In the genomic region with DNA sequence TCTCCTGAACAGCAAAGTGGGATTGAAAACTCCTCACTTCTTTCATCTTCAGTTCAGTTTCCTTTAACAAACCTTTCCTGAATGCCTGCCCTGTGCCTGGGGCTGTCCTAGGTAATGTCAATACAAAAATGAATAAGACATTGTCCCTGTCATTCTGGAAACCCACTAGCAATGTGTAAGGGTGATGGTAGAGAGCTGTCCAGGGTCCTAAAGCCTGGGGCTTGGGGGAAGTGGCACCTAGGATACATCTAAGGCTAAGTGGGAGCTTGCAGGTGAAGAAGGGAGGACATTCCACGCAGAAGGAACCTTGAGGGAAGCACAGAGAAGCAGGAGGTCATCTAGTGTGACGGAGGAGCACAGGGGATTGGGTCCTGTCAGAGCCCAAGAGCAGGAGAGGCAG, we compare ENCODE assay signal across 20 cellular contexts.
DNase-seq lines count a peak whose midpoint lies in the region; ATAC-seq, FAIRE-seq and TF ChIP-seq lines count a peak whose summit lies in the region.
"Had no signal": no experiment of that assay in that cellular context is flagged by ENCODE, and none has a peak within 500 bp of the region (broad histone marks: within the 10 kb centered on the region; RNA-seq: fewer than 3 reads in every experiment).

No MANE protein-coding gene starts in this region.

- 5% methylated on average over 2 of the region's 2 CpGs for WGBS in HepG2 (ENCODE audit: low lambda C conversion rate)
- 22% methylated on average over 2 of the region's 2 CpGs for WGBS in right lobe of liver (ENCODE audit: insufficient coverage, low coverage, low lambda C conversion rate, missing lambda C conversion rate)

- no peak overlapping the region for H2AFZ ChIP-seq in HepG2 (ENCODE audit: low read length)

- in situ Hi-C loops in HepG2 (cut with HindIII; ENCODE audit: extremely low pct_ligation_motif_present, low pct_unique_long_range_greater_than_20kb) = no loop called here

- TF ChIP-seq EP300 in HepG2 (IDR thresholded peaks at IDR 0.05; ENCODE audit: low read depth in 2 of 2, low read length in 2 of 2) (no peak), HepG2 (CRISPR knock-in tag; IDR thresholded peaks at IDR 0.05; ENCODE audit: borderline replicate concordance) (no peak)

- no peak overlapping the region for H3K4me2 ChIP-seq in HepG2 (ENCODE audit: low read depth, low read length)

- no peak for TF ChIP-seq RAD21 in HepG2 (CRISPR knock-in tag; IDR thresholded peaks at IDR 0.05)

- H4K20me1 ChIP-seq in HepG2 (ENCODE audit: insufficient read depth, low read length) = no peaks in the 10 kb centered on the region

- TF ChIP-seq CTCF in HepG2 (CRISPR knock-in tag; IDR thresholded peaks at IDR 0.05) (no peak), right lobe of liver (IDR thresholded peaks at IDR 0.05) (no peak)

- TF ChIP-seq POLR2A in HepG2 (IDR thresholded peaks at IDR 0.05; ENCODE audit: insufficient read depth in 1 of 2, low read depth in 2 of 2, low read length in 2 of 2) (no peak), right lobe of liver (IDR thresholded peaks at IDR 0.05) (no peak)

- POLR2A ChIA-PET in HepG2 (lab: Yijun Ruan, JAX) = no interaction called here

- H3K27ac ChIP-seq in HepG2 (ENCODE audit: extremely low read length, insufficient read depth, low read length) (no peak overlapping the region), right lobe of liver (no peak overlapping the region), SJCRH30 (no peak overlapping the region)

- BruUV-seq in HepG2 (replicated peaks; lab: Mats Ljungman, UMichigan) = no TSS peak

- FAIRE-seq in HepG2 (lab: Jason Lieb, UNC) = no peak
- FAIRE-seq: A204.1, colon, GM12891, keratinocyte had no signal

- H3K36me3 ChIP-seq in HepG2 (replicated peaks in 1 of 2; ENCODE audit: control insufficient read depth in 1 of 2, insufficient read depth in 2 of 2, low read length in 2 of 2) (no peaks in the 10 kb centered on the region), right lobe of liver (no peaks in the 10 kb centered on the region), SJCRH30 (no peaks in the 10 kb centered on the region)

- H3K9ac ChIP-seq in HepG2 (ENCODE audit: insufficient read depth, low read depth, low read length) = no peak overlapping the region

- no peak for ATAC-seq in HepG2
- ATAC-seq in right lobe of liver = no peak
- no peak for ATAC-seq in GM18520 (IDR thresholded peaks at IDR 0.05; ENCODE audit: unreplicated experiment)
- ATAC-seq: naive thymus-derived CD8-positive, alpha-beta T cell; Panc1 had no signal

- H3K9me3 ChIP-seq in HepG2 (ENCODE audit: low read length) (no peaks in the 10 kb centered on the region), right lobe of liver (no peaks in the 10 kb centered on the region), SJCRH30 (replicated peaks) (no peaks in the 10 kb centered on the region)

- no peaks in the 10 kb centered on the region for H3K4me1 ChIP-seq in HepG2 (ENCODE audit: insufficient read depth, low read length)
- H3K4me1 ChIP-seq in right lobe of liver = no peaks in the 10 kb centered on the region
- no peaks in the 10 kb centered on the region for H3K4me1 ChIP-seq in SJCRH30

- CTCF ChIA-PET in HepG2 (lab: Yijun Ruan, JAX; ENCODE audit: low intra/inter-chr PET ratio, low total read pairs) = no interaction called here

- H3K27me3 ChIP-seq in HepG2 (ENCODE audit: control insufficient read depth in 1 of 2, insufficient read depth in 2 of 2, low read length in 2 of 2) (0 out of 5 replicates have a peak, but pooled peaks cover 0 to 1% of the 10 kb centered on the region in 2 experiments), right lobe of liver (no peaks in the 10 kb centered on the region), SJCRH30 (no peaks in the 10 kb centered on the region)

- H3K4me3 ChIP-seq in HepG2 (replicated peaks in 1 of 3; ENCODE audit: insufficient read depth in 1 of 3, low read depth in 2 of 3, low read length in 3 of 3) (no peak overlapping the region), right lobe of liver (no peak overlapping the region), SJCRH30 (no peak overlapping the region)

- DNase-seq in HepG2 (ENCODE audit: low spot score) (peak; percentile 3), right lobe of liver (no peak), SJCRH30 (peak; percentile 16 to 56), iPS-NIHi7 (ENCODE audit: extremely low spot score) (peak; percentile 57), pons (ENCODE audit: low spot score) (no peak), germinal center (ENCODE audit: low spot score) (no peak)
- DNase-seq in activated CD4-positive, alpha-beta T cell treated with anti-CD3 and anti-CD28 coated beads, Interleukin-2, amount 50 U/mL, for 1 hour = no peak
- DNase-seq: C1 segment of cervical spinal cord; GF-D8; Kasumi-1; naive thymus-derived CD8-positive, alpha-beta T cell; NCI-H1436 treated with DMSO at 0.1 percent for 48 hours; NCI-H774; T1000 had no signal

- H3K79me2 ChIP-seq in HepG2 (ENCODE audit: insufficient read depth, low read length) = no peaks in the 10 kb centered on the region

- intact Hi-C loops in HepG2 (cut with micrococcal nuclease; ENCODE audit: unreplicated experiment) = no loop called here
- intact Hi-C loops in right lobe of liver (cut with DNase I) = no loop called here

TF ChIP-seq in HepG2, 621 proteins besides CTCF, POLR2A, EP300 and RAD21 (continues in another document):
- TF ChIP-seq ZNF432 (CRISPR knock-in tag; IDR thresholded peaks at IDR 0.05; ENCODE audit: borderline replicate concordance) (no peak), MIER2 (CRISPR knock-in tag; IDR thresholded peaks at IDR 0.05) (peak; percentile 94), ZZZ3 (CRISPR knock-in tag; IDR thresholded peaks at IDR 0.05; ENCODE audit: borderline replicate concordance) (no peak), ZBTB3 (CRISPR knock-in tag; IDR thresholded peaks at IDR 0.05; ENCODE audit: borderline replicate concordance, low read depth) (no peak), PAF1 (CRISPR knock-in tag; IDR thresholded peaks at IDR 0.05) (no peak)
- TF ChIP-seq, protein P1, sequence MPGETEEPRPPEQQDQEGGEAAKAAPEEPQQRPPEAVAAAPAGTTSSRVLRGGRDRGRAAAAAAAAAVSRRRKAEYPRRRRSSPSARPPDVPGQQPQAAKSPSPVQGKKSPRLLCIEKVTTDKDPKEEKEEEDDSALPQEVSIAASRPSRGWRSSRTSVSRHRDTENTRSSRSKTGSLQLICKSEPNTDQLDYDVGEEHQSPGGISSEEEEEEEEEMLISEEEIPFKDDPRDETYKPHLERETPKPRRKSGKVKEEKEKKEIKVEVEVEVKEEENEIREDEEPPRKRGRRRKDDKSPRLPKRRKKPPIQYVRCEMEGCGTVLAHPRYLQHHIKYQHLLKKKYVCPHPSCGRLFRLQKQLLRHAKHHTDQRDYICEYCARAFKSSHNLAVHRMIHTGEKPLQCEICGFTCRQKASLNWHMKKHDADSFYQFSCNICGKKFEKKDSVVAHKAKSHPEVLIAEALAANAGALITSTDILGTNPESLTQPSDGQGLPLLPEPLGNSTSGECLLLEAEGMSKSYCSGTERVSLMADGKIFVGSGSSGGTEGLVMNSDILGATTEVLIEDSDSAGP (CRISPR knock-in tag; IDR thresholded peaks at IDR 0.05; ENCODE audit: borderline replicate concordance) = no peak
- TF ChIP-seq, protein P2, sequence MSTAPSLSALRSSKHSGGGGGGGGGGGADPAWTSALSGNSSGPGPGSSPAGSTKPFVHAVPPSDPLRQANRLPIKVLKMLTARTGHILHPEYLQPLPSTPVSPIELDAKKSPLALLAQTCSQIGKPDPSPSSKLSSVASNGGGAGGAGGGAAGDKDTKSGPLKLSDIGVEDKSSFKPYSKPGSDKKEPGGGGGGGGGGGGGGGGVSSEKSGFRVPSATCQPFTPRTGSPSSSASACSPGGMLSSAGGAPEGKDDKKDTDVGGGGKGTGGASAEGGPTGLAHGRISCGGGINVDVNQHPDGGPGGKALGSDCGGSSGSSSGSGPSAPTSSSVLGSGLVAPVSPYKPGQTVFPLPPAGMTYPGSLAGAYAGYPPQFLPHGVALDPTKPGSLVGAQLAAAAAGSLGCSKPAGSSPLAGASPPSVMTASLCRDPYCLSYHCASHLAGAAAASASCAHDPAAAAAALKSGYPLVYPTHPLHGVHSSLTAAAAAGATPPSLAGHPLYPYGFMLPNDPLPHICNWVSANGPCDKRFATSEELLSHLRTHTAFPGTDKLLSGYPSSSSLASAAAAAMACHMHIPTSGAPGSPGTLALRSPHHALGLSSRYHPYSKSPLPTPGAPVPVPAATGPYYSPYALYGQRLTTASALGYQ (CRISPR knock-in tag; IDR thresholded peaks at IDR 0.05) = no peak

Comparison
In these comparisons a context has a peak if more than half of its experiments do, and no peak if none do; other contexts are left out.
1. DNase-seq: peak in HepG2 (single experiment), SJCRH30 (2 of 2) and iPS-NIHi7 (single experiment); none in right lobe of liver (0 of 3), pons (single experiment), germinal center (single experiment) and activated CD4-positive, alpha-beta T cell treated with anti-CD3 and anti-CD28 coated beads, Interleukin-2, amount 50 U/mL, for 1 hour (single experiment).